13 cellular contexts compared by ENCODE assay signal in the genomic region with DNA sequence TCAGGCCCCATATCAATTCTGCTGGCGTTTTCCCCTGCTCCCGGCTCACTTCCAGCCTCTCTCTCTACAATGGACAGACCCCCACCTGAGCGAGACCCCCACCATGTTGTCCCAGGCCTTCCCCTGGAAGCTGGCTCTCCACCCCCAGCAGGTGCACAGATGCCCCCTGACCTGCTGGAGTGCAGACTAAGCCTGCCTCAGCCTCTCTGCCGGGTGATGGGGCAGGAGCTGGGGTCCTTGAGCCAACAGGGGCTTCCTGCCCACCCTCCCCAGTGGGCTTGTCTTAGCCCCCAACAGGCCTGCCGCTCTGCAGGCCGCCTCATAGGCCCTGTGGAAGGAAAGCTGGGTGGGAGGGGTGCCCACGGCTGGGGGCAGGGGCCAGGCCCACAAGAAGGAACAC. TPM values are rescaled to one million over a fixed set of nuclear protein-coding genes. Genes with fewer than 3 reads are reported as not detected.
"Had no signal": no experiment of that assay in that cellular context is flagged by ENCODE, and none has a peak within 500 bp of the region (broad histone marks: within the 10 kb centered on the region; RNA-seq: fewer than 3 reads in every experiment).

No MANE protein-coding gene starts in this region.

- H3K4me3 Mint-ChIP-seq: WTC11 had no signal

- H3K27me3 ChIP-seq: ovary, testis had no signal

- H3K9me3 Mint-ChIP-seq: activated CD4-positive, alpha-beta T cell treated with anti-CD3 and anti-CD28 coated beads, Interleukin-2, amount 10 ng/mL, durations not matched to agents 7 days and 5 days; naive B cell; stimulated activated naive CD8-positive, alpha-beta T cell treated with anti-CD3 and anti-CD28 coated beads, Interleukin-15, amount 100 ng/mL, for 72 hours; WTC11 had no signal

- ATAC-seq: left cardiac atrium, WTC11 had no signal

- H3K27ac ChIP-seq: esophagus muscularis mucosa, ovary, sigmoid colon, testis had no signal

- H3K4me3 ChIP-seq: esophagus muscularis mucosa, ovary, sigmoid colon, testis had no signal

- H3K36me3 ChIP-seq: esophagus muscularis mucosa, ovary, sigmoid colon had no signal

- H3K36me3 Mint-ChIP-seq: naive B cell, WTC11 had no signal

- H3K4me1 ChIP-seq: testis had no signal

- H3K9me3 ChIP-seq: esophagus muscularis mucosa, ovary, sigmoid colon, testis had no signal

- H3K27ac Mint-ChIP-seq: activated CD4-positive, alpha-beta T cell treated with anti-CD3 and anti-CD28 coated beads, Interleukin-2, amount 10 ng/mL, durations not matched to agents 7 days and 5 days; WTC11 had no signal

- DNase-seq: activated gamma-delta T cell; cortex of kidney; left cardiac atrium; naive B cell; ovary; sigmoid colon; stimulated activated CD4-positive, alpha-beta T cell treated with anti-CD3 and anti-CD28 coated beads, Interleukin-12 subunit alpha, Interleukin-12 subunit beta, amount 100 ng/mL, for 4 hours had no signal

RNA-seq across cellular contexts. Expression of a gene that starts 10.0 kb away (rescaled TPM):
- total RNA-seq: lung microvascular endothelial cell had no signal
